8 cellular contexts compared by ENCODE assay signal in the genomic region with DNA sequence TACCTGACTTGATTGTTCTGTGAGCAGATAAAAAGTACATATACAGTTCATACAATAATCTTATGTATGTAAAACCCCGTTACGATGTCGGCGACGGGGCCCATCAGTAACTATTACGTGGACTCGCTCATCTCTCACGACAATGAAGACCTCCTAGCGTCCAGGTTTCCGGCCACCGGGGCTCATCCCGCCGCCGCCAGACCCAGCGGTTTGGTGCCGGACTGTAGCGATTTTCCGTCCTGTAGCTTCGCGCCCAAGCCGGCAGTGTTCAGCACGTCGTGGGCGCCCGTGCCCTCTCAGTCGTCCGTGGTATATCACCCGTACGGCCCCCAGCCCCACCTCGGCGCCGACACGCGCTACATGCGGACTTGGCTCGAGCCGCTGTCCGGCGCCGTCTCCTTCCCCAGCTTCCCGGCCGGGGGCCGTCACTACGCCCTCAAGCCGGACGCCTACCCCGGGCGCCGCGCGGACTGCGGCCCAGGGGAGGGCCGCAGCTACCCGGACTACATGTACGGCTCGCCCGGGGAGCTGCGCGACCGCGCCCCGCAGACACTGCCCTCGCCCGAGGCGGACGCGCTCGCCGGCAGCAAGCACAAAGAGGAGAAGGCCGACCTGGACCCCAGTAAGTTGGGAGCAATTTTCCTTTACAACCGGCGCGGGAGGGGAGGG. TPM values are rescaled to one million over a fixed set of nuclear protein-coding genes. Genes with fewer than 3 reads are reported as not detected.
DNase-seq lines count a peak whose midpoint lies in the region; ATAC-seq, FAIRE-seq and TF ChIP-seq lines count a peak whose summit lies in the region.

A gene (plus strand): TSS at position 57 of the 669 bp plus-strand sequence. CDS start 28 bp downstream, at position 85.

- peaks cover 40% of the 10 kb centered on the region for H3K27me3 ChIP-seq in CD4-positive, CD25-positive, alpha-beta regulatory T cell (ENCODE audit: control insufficient read depth, insufficient read depth, low read length)
- H3K27me3 ChIP-seq in effector memory CD4-positive, alpha-beta T cell (replicated peaks; ENCODE audit: control insufficient read depth, insufficient read depth, low read length, poor library complexity, severe bottlenecking): peaks cover 96% of the 10 kb centered on the region
- peaks cover 99% of the 10 kb centered on the region for H3K27me3 ChIP-seq in neuron (ENCODE audit: insufficient read depth, low read length)

- H3K4me3 ChIP-seq in CD4-positive, CD25-positive, alpha-beta regulatory T cell (ENCODE audit: low read depth, low read length): no peak within 1 kb of the TSS
- H3K4me3 ChIP-seq in LNCaP clone FGC (ENCODE audit: low read depth, low read length) (peak within 1 kb of the TSS; percentile 55), neuron (ENCODE audit: low read length) (peak within 1 kb of the TSS; percentile 1)
- peak within 1 kb of the TSS; percentile 17 for H3K4me3 ChIP-seq in effector memory CD4-positive, alpha-beta T cell (ENCODE audit: insufficient read depth, low read depth, low read length, poor library complexity, severe bottlenecking)

- peaks cover 37% of the 10 kb centered on the region for H3K4me1 ChIP-seq in CD4-positive, CD25-positive, alpha-beta regulatory T cell (ENCODE audit: control insufficient read depth, insufficient read depth, low read length, poor library complexity, severe bottlenecking)
- peaks cover 33% of the 10 kb centered on the region for H3K4me1 ChIP-seq in effector memory CD4-positive, alpha-beta T cell (ENCODE audit: control insufficient read depth, insufficient read depth, low read length, poor library complexity, severe bottlenecking)
- peaks cover 4% of the 10 kb centered on the region for H3K4me1 ChIP-seq in neuron (ENCODE audit: insufficient read depth, low read length)

- no peak for TF ChIP-seq CTCF in LNCaP clone FGC (IDR thresholded peaks at IDR 0.05; ENCODE audit: control insufficient read depth, extremely low read depth, insufficient read depth)

- peak within 1 kb of the TSS; percentile 57 for H2AFZ ChIP-seq in neuron (ENCODE audit: low read depth, low read length)

- H3K36me3 ChIP-seq in CD4-positive, CD25-positive, alpha-beta regulatory T cell (ENCODE audit: control insufficient read depth, insufficient read depth, low read length): no peaks in the 10 kb centered on the region
- no peaks in the 10 kb centered on the region for H3K36me3 ChIP-seq in effector memory CD4-positive, alpha-beta T cell (ENCODE audit: control insufficient read depth, insufficient read depth, low read length)
- H3K36me3 ChIP-seq in neuron (ENCODE audit: insufficient read depth, low read length): no peaks in the 10 kb centered on the region

- H3K27ac ChIP-seq in CD4-positive, CD25-positive, alpha-beta regulatory T cell (ENCODE audit: insufficient read depth, low read length, poor library complexity, severe bottlenecking): no peak within 1 kb of the TSS
- H3K27ac ChIP-seq in effector memory CD4-positive, alpha-beta T cell (ENCODE audit: insufficient read depth, low read length, poor library complexity, severe bottlenecking): no peak within 1 kb of the TSS

- H3K9me3 ChIP-seq in CD4-positive, CD25-positive, alpha-beta regulatory T cell (ENCODE audit: control insufficient read depth in 2 of 2, low read length in 2 of 2): no peaks in the 10 kb centered on the region
- H3K9me3 ChIP-seq in effector memory CD4-positive, alpha-beta T cell (ENCODE audit: control insufficient read depth, low read length): no peaks in the 10 kb centered on the region
- H3K9me3 ChIP-seq in neuron (ENCODE audit: low read length): no peaks in the 10 kb centered on the region

- FAIRE-seq in HTR-8/SVneo (lab: Jason Lieb, UNC): no peak

- no peaks in the 10 kb centered on the region for H3K36me3 Mint-ChIP-seq in CD4-positive, CD25-positive, alpha-beta regulatory T cell

- no peak within 1 kb of the TSS for H3K27ac Mint-ChIP-seq in CD4-positive, CD25-positive, alpha-beta regulatory T cell

- DNase-seq in CD4-positive, CD25-positive, alpha-beta regulatory T cell: no peak
- DNase-seq in LNCaP clone FGC (ENCODE audit: low read depth) (no peak), NCI-H187 (lab: John Stamatoyannopoulos, UW) (no peak), HTR-8/SVneo (ENCODE audit: insufficient read length, low spot score) (no peak)
- DNase-seq in effector memory CD4-positive, alpha-beta T cell: no peak
- no peak for DNase-seq in activated CD4-positive, CD25-positive, alpha-beta regulatory T cell treated with anti-CD3 and anti-CD28 coated beads, Interleukin-2, amount 50 U/mL, for 72 hours

- no peak for ATAC-seq in CD4-positive, CD25-positive, alpha-beta regulatory T cell (ENCODE audit: low read depth in 2 of 2)
- no peak for ATAC-seq in HG02840 (IDR thresholded peaks at IDR 0.05; ENCODE audit: low FRiP score, unreplicated experiment)

- H3K27me3 Mint-ChIP-seq in CD4-positive, CD25-positive, alpha-beta regulatory T cell: peaks cover 99% of the 10 kb centered on the region

- H3K4me3 Mint-ChIP-seq in CD4-positive, CD25-positive, alpha-beta regulatory T cell: peak within 1 kb of the TSS; percentile 56 to 73 (median 66)

- peaks cover 2 to 36% (median 15%) of the 10 kb centered on the region in 4 donors for H3K4me1 Mint-ChIP-seq in CD4-positive, CD25-positive, alpha-beta regulatory T cell

- H3K9me3 Mint-ChIP-seq in CD4-positive, CD25-positive, alpha-beta regulatory T cell: peaks cover 0 to 4% (median 0%) of the 10 kb centered on the region in 7 donors

RNA-seq across cellular contexts. Expression of the gene that starts here (rescaled TPM):
- not detected for total RNA-seq in CD4-positive, CD25-positive, alpha-beta regulatory T cell
- not detected for polyA plus RNA-seq in CD4-positive, CD25-positive, alpha-beta regulatory T cell
